In the genomic region with DNA sequence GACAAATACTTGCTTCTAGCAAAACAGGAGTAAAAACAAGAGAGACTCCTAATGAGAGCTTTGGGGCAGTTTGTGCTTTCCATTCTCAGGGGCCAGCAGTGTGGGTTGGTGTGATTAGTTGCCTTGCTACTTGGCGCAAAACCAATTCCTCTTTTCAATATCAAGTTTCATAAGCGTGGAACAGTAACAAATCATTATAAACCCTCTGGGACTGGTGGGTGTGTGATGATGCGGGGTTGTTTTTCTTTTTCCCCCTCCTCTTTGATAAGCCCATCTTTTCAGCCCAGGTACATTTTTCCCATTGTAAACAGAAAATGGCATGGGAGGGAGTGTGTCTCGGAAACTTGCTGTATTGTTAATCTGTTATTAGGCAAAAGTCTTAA, we compare ENCODE assay signal across 12 cellular contexts.
DNase-seq lines count a peak whose midpoint lies in the region; ATAC-seq and TF ChIP-seq lines count a peak whose summit lies in the region.
"Had no signal": no experiment of that assay in that cellular context is flagged by ENCODE, and none has a peak within 500 bp of the region (broad histone marks: within the 10 kb centered on the region; RNA-seq: fewer than 3 reads in every experiment).

No MANE protein-coding gene starts in this region.

- intact Hi-C loops in Right ventricle myocardium inferior (cut with DNase I), result loop anchor here (10.0 kb wide), 1 partner anchor 74 kb away; no protein-coding TSS in a partner anchor
- intact Hi-C loops in cardiac septum (cut with DNase I), result no loop called here

- H3K4me1 ChIP-seq in OCI-LY3 (ENCODE audit: low read length) (peaks cover 15% of the 10 kb centered on the region), right atrium auricular region (peaks cover 0 to 28% of the 10 kb centered on the region in 2 donors), urinary bladder (ENCODE audit: insufficient read depth) (peaks cover 1% of the 10 kb centered on the region)

- ATAC-seq in Right ventricle myocardium inferior (peak; percentile 24), GM19328 (IDR thresholded peaks at IDR 0.05; ENCODE audit: unreplicated experiment) (no peak)
- ATAC-seq: activated CD4-positive, CD25-positive, alpha-beta regulatory T cell treated with anti-CD3 and anti-CD28 coated beads, Interleukin-2, amount 50 U/mL, for 24 hours had no signal

- 67% methylated on average over 4 of the region's 4 CpGs for WGBS in urinary bladder

- peak overlapping the region; percentile 39 for H3K4me2 ChIP-seq in OCI-LY3 (ENCODE audit: low read length)

- no peak overlapping the region for H2AFZ ChIP-seq in OCI-LY3 (ENCODE audit: low read depth, low read length)

- TF ChIP-seq CTCF in OCI-LY3 (IDR thresholded peaks at IDR 0.05; ENCODE audit: low read depth, low read length), result no peak
- no peak for TF ChIP-seq CTCF in right atrium auricular region (IDR thresholded peaks at IDR 0.05)

- H3K4me3 ChIP-seq in OCI-LY3 (ENCODE audit: low read length), result no peak overlapping the region
- H3K4me3 ChIP-seq in right atrium auricular region, result no peak overlapping the region
- no peak overlapping the region for H3K4me3 ChIP-seq in urinary bladder (ENCODE audit: low read depth, low read length)
- H3K4me3 ChIP-seq: cardiac muscle cell had no signal

- DNase-seq in Right ventricle myocardium inferior (ENCODE audit: missing footprints) (no peak), cardiac septum (ENCODE audit: low spot score) (no peak), right atrium auricular region (ENCODE audit: low spot score) (no peak), activated gamma-delta T cell treated with Interleukin-2 at 50 U/mL for 16 hours (no peak)
- DNase-seq in activated CD8-positive, alpha-beta memory T cell treated with anti-CD3 and anti-CD28 coated beads, Interleukin-2, amount 50 U/mL, for 48 hours, result no peak
- DNase-seq: AML-193; stimulated activated CD4-positive, alpha-beta T cell treated with anti-CD3 and anti-CD28 coated beads, Interleukin-2, amount 100 ng/mL, for 24 hours had no signal

- H3K36me3 ChIP-seq in OCI-LY3 (replicated peaks; ENCODE audit: low read depth, low read length) (no peaks in the 10 kb centered on the region), right atrium auricular region (no peaks in the 10 kb centered on the region), urinary bladder (ENCODE audit: insufficient read depth) (no peaks in the 10 kb centered on the region)
- H3K36me3 ChIP-seq: cardiac muscle cell had no signal

- H3K27me3 ChIP-seq in OCI-LY3 (ENCODE audit: low read depth, low read length) (no peaks in the 10 kb centered on the region), right atrium auricular region (no peaks in the 10 kb centered on the region)
- H3K27me3 ChIP-seq: cardiac muscle cell had no signal

- no peak overlapping the region for H3K27ac ChIP-seq in OCI-LY3 (ENCODE audit: low read length)
- H3K27ac ChIP-seq in right atrium auricular region, result peak overlapping the region; percentile 67 to 69
- H3K27ac ChIP-seq in urinary bladder (ENCODE audit: low read depth), result peak overlapping the region; percentile 44
- H3K27ac ChIP-seq: cardiac muscle cell had no signal

- H3K79me2 ChIP-seq in OCI-LY3 (ENCODE audit: low read length), result no peaks in the 10 kb centered on the region

- no peak overlapping the region for H3K9ac ChIP-seq in OCI-LY3 (ENCODE audit: low read length)

- no peaks in the 10 kb centered on the region for H4K20me1 ChIP-seq in OCI-LY3 (ENCODE audit: insufficient read depth, low read length)

- H3K9me3 ChIP-seq in OCI-LY3 (ENCODE audit: insufficient read depth, low read length) (no peaks in the 10 kb centered on the region), right atrium auricular region (no peaks in the 10 kb centered on the region)
